Comparison of ENCODE assay signal across 1 cellular context in the genomic region with DNA sequence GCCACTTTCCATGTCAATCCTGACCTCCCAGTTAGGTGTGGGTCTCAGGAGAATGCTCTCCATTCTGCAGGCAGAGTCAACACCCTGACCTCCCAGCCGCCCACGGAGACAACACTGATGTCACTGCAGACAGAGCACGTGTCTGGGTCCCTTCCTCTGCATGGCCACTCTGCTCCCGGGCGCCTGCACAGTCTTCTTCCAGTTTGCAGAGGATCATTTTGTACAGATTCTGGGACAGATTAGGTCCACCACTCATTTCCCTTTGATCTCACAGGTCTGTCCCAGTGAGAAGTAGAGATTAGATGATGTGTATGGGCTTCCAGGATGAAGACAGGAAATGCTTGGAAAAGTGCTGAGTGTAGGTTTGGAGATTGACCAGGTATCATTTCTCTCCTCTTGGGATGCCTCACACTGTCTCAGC.
TF ChIP-seq lines count a peak whose summit lies in the region.

No MANE protein-coding gene starts in this region.

TF ChIP-seq in HepG2, 621 proteins besides CTCF, POLR2A, EP300 and RAD21 (continued from another document and continues in another):
- TF ChIP-seq DR1 (CRISPR knock-in tag; IDR thresholded peaks at IDR 0.05) = no peak
- no peak for TF ChIP-seq ZNF674 (CRISPR knock-in tag; IDR thresholded peaks at IDR 0.05; ENCODE audit: low read depth)
- no peak for TF ChIP-seq MAF1 (CRISPR knock-in tag; IDR thresholded peaks at IDR 0.05; ENCODE audit: borderline replicate concordance)
- TF ChIP-seq NKX3-1 (CRISPR knock-in tag; IDR thresholded peaks at IDR 0.05) = peak; percentile 51; the same call in 1 of the 2 replicates
- no peak for TF ChIP-seq STAG1 (CRISPR knock-in tag; IDR thresholded peaks at IDR 0.05)
- TF ChIP-seq, protein P1, sequence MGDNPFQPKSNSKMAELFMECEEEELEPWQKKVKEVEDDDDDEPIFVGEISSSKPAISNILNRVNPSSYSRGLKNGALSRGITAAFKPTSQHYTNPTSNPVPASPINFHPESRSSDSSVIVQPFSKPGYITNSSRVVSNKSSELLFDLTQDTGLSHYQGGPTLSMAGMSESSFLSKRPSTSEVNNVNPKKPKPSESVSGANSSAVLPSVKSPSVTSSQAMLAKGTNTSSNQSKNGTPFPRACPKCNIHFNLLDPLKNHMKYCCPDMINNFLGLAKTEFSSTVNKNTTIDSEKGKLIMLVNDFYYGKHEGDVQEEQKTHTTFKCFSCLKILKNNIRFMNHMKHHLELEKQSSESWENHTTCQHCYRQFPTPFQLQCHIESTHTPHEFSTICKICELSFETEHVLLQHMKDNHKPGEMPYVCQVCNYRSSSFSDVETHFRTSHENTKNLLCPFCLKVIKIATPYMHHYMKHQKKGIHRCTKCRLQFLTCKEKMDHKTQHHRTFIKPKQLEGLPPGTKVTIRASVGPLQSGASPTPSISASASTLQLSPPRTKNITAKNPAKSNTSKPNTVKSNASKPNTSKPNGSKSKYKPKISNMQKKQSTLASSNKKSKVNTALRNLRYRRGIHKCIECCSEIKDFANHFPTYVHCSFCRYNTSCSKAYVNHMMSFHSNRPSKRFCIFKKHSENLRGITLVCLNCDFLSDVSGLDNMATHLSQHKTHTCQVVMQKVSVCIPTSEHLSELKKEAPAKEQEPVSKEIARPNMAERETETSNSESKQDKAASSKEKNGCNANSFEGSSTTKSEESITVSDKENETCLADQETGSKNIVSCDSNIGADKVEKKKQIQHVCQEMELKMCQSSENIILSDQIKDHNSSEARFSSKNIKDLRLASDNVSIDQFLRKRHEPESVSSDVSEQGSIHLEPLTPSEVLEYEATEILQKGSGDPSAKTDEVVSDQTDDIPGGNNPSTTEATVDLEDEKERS (CRISPR knock-in tag; IDR thresholded peaks at IDR 0.05) = no peak
- peak; percentile 56; the same call in 1 of the 2 replicates for TF ChIP-seq ZNF547 (CRISPR knock-in tag; IDR thresholded peaks at IDR 0.05)
- 0 out of 2 replicates have a peak, but pooled peaks have one; percentile 48 for TF ChIP-seq ZNF782 (CRISPR knock-in tag; IDR thresholded peaks at IDR 0.05; ENCODE audit: borderline replicate concordance)
- TF ChIP-seq, protein P2, sequence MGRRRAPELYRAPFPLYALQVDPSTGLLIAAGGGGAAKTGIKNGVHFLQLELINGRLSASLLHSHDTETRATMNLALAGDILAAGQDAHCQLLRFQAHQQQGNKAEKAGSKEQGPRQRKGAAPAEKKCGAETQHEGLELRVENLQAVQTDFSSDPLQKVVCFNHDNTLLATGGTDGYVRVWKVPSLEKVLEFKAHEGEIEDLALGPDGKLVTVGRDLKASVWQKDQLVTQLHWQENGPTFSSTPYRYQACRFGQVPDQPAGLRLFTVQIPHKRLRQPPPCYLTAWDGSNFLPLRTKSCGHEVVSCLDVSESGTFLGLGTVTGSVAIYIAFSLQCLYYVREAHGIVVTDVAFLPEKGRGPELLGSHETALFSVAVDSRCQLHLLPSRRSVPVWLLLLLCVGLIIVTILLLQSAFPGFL (CRISPR knock-in tag; IDR thresholded peaks at IDR 0.05) = no peak
- no peak for TF ChIP-seq MAZ (IDR thresholded peaks at IDR 0.05; ENCODE audit: borderline replicate concordance, low read depth, low read length)
- 0 out of 2 replicates have a peak, but pooled peaks have one; percentile 50 for TF ChIP-seq MAZ (CRISPR knock-in tag; IDR thresholded peaks at IDR 0.05; ENCODE audit: low read depth)
- TF ChIP-seq AGO1 (IDR thresholded peaks at IDR 0.05; ENCODE audit: low read depth, low read length, poor library complexity, severe bottlenecking) = no peak
- TF ChIP-seq, protein P3, sequence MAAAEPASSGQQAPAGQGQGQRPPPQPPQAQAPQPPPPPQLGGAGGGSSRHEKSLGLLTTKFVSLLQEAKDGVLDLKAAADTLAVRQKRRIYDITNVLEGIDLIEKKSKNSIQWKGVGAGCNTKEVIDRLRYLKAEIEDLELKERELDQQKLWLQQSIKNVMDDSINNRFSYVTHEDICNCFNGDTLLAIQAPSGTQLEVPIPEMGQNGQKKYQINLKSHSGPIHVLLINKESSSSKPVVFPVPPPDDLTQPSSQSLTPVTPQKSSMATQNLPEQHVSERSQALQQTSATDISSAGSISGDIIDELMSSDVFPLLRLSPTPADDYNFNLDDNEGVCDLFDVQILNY (CRISPR knock-in tag; conservative IDR thresholded peaks at IDR 0.05) = no peak
- TF ChIP-seq, protein P4, sequence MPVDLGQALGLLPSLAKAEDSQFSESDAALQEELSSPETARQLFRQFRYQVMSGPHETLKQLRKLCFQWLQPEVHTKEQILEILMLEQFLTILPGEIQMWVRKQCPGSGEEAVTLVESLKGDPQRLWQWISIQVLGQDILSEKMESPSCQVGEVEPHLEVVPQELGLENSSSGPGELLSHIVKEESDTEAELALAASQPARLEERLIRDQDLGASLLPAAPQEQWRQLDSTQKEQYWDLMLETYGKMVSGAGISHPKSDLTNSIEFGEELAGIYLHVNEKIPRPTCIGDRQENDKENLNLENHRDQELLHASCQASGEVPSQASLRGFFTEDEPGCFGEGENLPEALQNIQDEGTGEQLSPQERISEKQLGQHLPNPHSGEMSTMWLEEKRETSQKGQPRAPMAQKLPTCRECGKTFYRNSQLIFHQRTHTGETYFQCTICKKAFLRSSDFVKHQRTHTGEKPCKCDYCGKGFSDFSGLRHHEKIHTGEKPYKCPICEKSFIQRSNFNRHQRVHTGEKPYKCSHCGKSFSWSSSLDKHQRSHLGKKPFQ (CRISPR knock-in tag; IDR thresholded peaks at IDR 0.05; ENCODE audit: insufficient replicate concordance) = peak; percentile 40
- no peak for TF ChIP-seq HHEX (CRISPR knock-in tag; IDR thresholded peaks at IDR 0.05)
- no peak for TF ChIP-seq ATM (IDR thresholded peaks at IDR 0.05; ENCODE audit: borderline replicate concordance)
- TF ChIP-seq ZSCAN25 (CRISPR knock-in tag; IDR thresholded peaks at IDR 0.05) = no peak
- 0 out of 2 replicates have a peak, but pooled peaks have one; percentile 76 for TF ChIP-seq ZNF709 (CRISPR knock-in tag; IDR thresholded peaks at IDR 0.05)
- peak; percentile 79 for TF ChIP-seq MEIS2 (CRISPR knock-in tag; IDR thresholded peaks at IDR 0.05)
- TF ChIP-seq RNF2 (conservative IDR thresholded peaks at IDR 0.05; ENCODE audit: low read depth) = peak; percentile 73
- peak; percentile 95; the same call in 1 of the 2 replicates for TF ChIP-seq NFKB2 (CRISPR knock-in tag; IDR thresholded peaks at IDR 0.05; ENCODE audit: borderline replicate concordance)
- no peak; the same call in 1 of the 2 replicates for TF ChIP-seq RFXAP (CRISPR knock-in tag; IDR thresholded peaks at IDR 0.05; ENCODE audit: borderline replicate concordance)
- TF ChIP-seq BHLHE40 (IDR thresholded peaks at IDR 0.05; ENCODE audit: low read length) = peak; percentile 69
- TF ChIP-seq DNMT3B (CRISPR knock-in tag; conservative IDR thresholded peaks at IDR 0.05) = peak; percentile 89; the same call in 1 of the 2 replicates
- TF ChIP-seq CHD4 (IDR thresholded peaks at IDR 0.05; ENCODE audit: borderline replicate concordance, low read length) = no peak
- no peak; the same call in 1 of the 2 replicates for TF ChIP-seq E2F2 (CRISPR knock-in tag; IDR thresholded peaks at IDR 0.05; ENCODE audit: borderline replicate concordance)
- no peak; the same call in 1 of the 2 replicates for TF ChIP-seq ZNF576 (CRISPR knock-in tag; IDR thresholded peaks at IDR 0.05)
- peak; percentile 70 for TF ChIP-seq RXRB (CRISPR knock-in tag; IDR thresholded peaks at IDR 0.05; ENCODE audit: borderline replicate concordance)
- no peak for TF ChIP-seq IRF1 (CRISPR knock-in tag; IDR thresholded peaks at IDR 0.05; ENCODE audit: low read depth)
- no peak for TF ChIP-seq PAWR (CRISPR knock-in tag; IDR thresholded peaks at IDR 0.05; ENCODE audit: borderline replicate concordance)
- no peak for TF ChIP-seq REXO4 (CRISPR knock-in tag; IDR thresholded peaks at IDR 0.05; ENCODE audit: borderline replicate concordance)
- no peak for TF ChIP-seq TERF1 (CRISPR knock-in tag; IDR thresholded peaks at IDR 0.05)
- no peak for TF ChIP-seq HOXA7 (CRISPR knock-in tag; IDR thresholded peaks at IDR 0.05)
- 0 out of 2 replicates have a peak, but pooled peaks have one; percentile 60 for TF ChIP-seq ZNF501 (CRISPR knock-in tag; IDR thresholded peaks at IDR 0.05)
- no peak for TF ChIP-seq HDAC2 (CRISPR knock-in tag; IDR thresholded peaks at IDR 0.05)
- no peak for TF ChIP-seq ZNF34 (CRISPR knock-in tag; IDR thresholded peaks at IDR 0.05; ENCODE audit: borderline replicate concordance)
- TF ChIP-seq TAF15 (IDR thresholded peaks at IDR 0.05; ENCODE audit: low read depth, low read length, poor library complexity, severe bottlenecking) = no peak
- TF ChIP-seq, protein P5, sequence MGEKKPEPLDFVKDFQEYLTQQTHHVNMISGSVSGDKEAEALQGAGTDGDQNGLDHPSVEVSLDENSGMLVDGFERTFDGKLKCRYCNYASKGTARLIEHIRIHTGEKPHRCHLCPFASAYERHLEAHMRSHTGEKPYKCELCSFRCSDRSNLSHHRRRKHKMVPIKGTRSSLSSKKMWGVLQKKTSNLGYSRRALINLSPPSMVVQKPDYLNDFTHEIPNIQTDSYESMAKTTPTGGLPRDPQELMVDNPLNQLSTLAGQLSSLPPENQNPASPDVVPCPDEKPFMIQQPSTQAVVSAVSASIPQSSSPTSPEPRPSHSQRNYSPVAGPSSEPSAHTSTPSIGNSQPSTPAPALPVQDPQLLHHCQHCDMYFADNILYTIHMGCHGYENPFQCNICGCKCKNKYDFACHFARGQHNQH (CRISPR knock-in tag; IDR thresholded peaks at IDR 0.05) = peak; percentile 46; the same call in 1 of the 2 replicates
- TF ChIP-seq, protein P6, sequence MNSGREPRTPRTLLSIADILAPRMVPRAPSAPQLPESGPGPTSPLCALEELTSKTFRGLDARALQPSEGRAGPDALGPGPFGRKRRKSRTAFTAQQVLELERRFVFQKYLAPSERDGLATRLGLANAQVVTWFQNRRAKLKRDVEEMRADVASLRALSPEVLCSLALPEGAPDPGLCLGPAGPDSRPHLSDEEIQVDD (CRISPR knock-in tag; IDR thresholded peaks at IDR 0.05; ENCODE audit: borderline replicate concordance) = no peak
- peak; percentile 53; the same call in 1 of the 2 replicates for TF ChIP-seq FOXO1 (CRISPR knock-in tag; IDR thresholded peaks at IDR 0.05)
- TF ChIP-seq, protein P7, sequence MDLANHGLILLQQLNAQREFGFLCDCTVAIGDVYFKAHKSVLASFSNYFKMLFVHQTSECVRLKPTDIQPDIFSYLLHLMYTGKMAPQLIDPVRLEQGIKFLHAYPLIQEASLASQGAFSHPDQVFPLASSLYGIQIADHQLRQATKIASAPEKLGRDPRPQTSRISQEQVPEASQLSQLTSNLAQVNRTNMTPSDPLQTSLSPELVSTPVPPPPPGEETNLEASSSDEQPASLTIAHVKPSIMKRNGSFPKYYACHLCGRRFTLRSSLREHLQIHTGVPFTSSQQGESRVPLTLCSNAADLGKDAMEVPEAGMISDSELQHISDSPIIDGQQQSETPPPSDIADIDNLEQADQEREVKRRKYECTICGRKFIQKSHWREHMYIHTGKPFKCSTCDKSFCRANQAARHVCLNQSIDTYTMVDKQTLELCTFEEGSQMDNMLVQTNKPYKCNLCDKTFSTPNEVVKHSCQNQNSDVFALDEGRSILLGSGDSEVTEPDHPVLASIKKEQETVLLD (CRISPR knock-in tag; IDR thresholded peaks at IDR 0.05; ENCODE audit: low read depth) = peak; percentile 67
- TF ChIP-seq SP5 (CRISPR knock-in tag; IDR thresholded peaks at IDR 0.05; ENCODE audit: borderline replicate concordance, low read depth) = no peak
- no peak for TF ChIP-seq RAD51 (IDR thresholded peaks at IDR 0.05; ENCODE audit: borderline replicate concordance)
- no peak for TF ChIP-seq ZNF383 (CRISPR knock-in tag; IDR thresholded peaks at IDR 0.05; ENCODE audit: borderline replicate concordance)
- TF ChIP-seq SMAD1 (CRISPR knock-in tag; IDR thresholded peaks at IDR 0.05; ENCODE audit: borderline replicate concordance, low read depth) = no peak
- TF ChIP-seq HMGXB4 (CRISPR knock-in tag; IDR thresholded peaks at IDR 0.05; ENCODE audit: borderline replicate concordance in 1 of 2, low read depth in 1 of 2) = no peak
- TF ChIP-seq HOXD1 (CRISPR knock-in tag; IDR thresholded peaks at IDR 0.05) = peak; percentile 52; the same call in 1 of the 2 replicates
- TF ChIP-seq CEBPG (CRISPR knock-in tag; IDR thresholded peaks at IDR 0.05) = no peak
- TF ChIP-seq ZKSCAN8 (CRISPR knock-in tag; IDR thresholded peaks at IDR 0.05; ENCODE audit: borderline replicate concordance) = no peak
- no peak; the same call in 1 of the 2 replicates for TF ChIP-seq ZNF350 (CRISPR knock-in tag; IDR thresholded peaks at IDR 0.05; ENCODE audit: borderline replicate concordance, low read depth)
